Comparison of ENCODE assay signal across 11 cellular contexts in genomic region chr10:75971402-75972211, GRCh38.
DNase-seq lines count a peak whose midpoint lies in the region; ATAC-seq, FAIRE-seq and TF ChIP-seq lines count a peak whose summit lies in the region.
"Had no signal": no experiment of that assay in that cellular context is flagged by ENCODE, and none has a peak within 500 bp of the region (broad histone marks: within the 10 kb centered on the region; RNA-seq: fewer than 3 reads in every experiment).

No MANE protein-coding gene starts in this region.

- no peak overlapping the region for H3K4me3 Mint-ChIP-seq in T-cell
- no peak overlapping the region for H3K4me3 Mint-ChIP-seq in activated CD4-positive, alpha-beta memory T cell treated with anti-CD3 and anti-CD28 coated beads, Interleukin-2, amount 10 ng/mL, durations not matched to agents 7 days and 5 days
- H3K4me3 Mint-ChIP-seq: CD8-positive, alpha-beta T cell had no signal

- CTCF ChIA-PET in T-cell (lab: Charles Lee), result no interaction called here
- CTCF ChIA-PET in activated CD4-positive, alpha-beta memory T cell treated with anti-CD3 and anti-CD28 coated beads, Interleukin-2, amount 10 ng/mL, durations not matched to agents 7 days and 5 days (lab: Charles Lee), result no interaction called here

- H3K27me3 ChIP-seq in DND-41 (ENCODE audit: insufficient read depth, low read length, poor library complexity) (no peaks in the 10 kb centered on the region), pancreas (no peaks in the 10 kb centered on the region)

- H3K4me1 ChIP-seq in DND-41 (ENCODE audit: insufficient read depth, low read length) (peaks cover 24% of the 10 kb centered on the region), pancreas (no peaks in the 10 kb centered on the region)

- H3K27ac ChIP-seq in DND-41 (ENCODE audit: low read length) (peak overlapping the region; percentile 36), pancreas (no peak overlapping the region)

- POLR2A ChIA-PET in T-cell (lab: Charles Lee), result no interaction called here
- POLR2A ChIA-PET in activated CD4-positive, alpha-beta memory T cell treated with anti-CD3 and anti-CD28 coated beads, Interleukin-2, amount 10 ng/mL, durations not matched to agents 7 days and 5 days (lab: Charles Lee), result no interaction called here

- H3K79me2 ChIP-seq in DND-41 (ENCODE audit: insufficient read depth, low read length), result no peaks in the 10 kb centered on the region

- ATAC-seq in DND-41 (ENCODE audit: insufficient read depth, low read depth) (peak; percentile 77), pancreas (peak in 3 of 4 donors; percentile 21 to 59 (median 29)), T-cell (replicated peaks in 1 of 4) (no peak)
- ATAC-seq: CD8-positive, alpha-beta T cell; GM12878 had no signal

- H3K4me3 ChIP-seq in DND-41 (ENCODE audit: low read depth in 1 of 2, low read length in 2 of 2) (no peak overlapping the region), NB4 (ENCODE audit: low read depth, low read length) (no peak overlapping the region), fibroblast of pulmonary artery (replicated peaks; ENCODE audit: low read depth, low read length) (no peak overlapping the region), pancreas (no peak overlapping the region)
- H3K4me3 ChIP-seq: GM12878 had no signal

- H3K9me3 ChIP-seq in DND-41 (ENCODE audit: insufficient read depth, low read length, severe bottlenecking) (no peaks in the 10 kb centered on the region), pancreas (no peaks in the 10 kb centered on the region)

- peaks cover 0 to 10% (median 0%) of the 10 kb centered on the region in 3 donors for H3K9me3 Mint-ChIP-seq in T-cell
- H3K9me3 Mint-ChIP-seq in activated CD4-positive, alpha-beta memory T cell treated with anti-CD3 and anti-CD28 coated beads, Interleukin-2, amount 10 ng/mL, durations not matched to agents 7 days and 5 days, result no peaks in the 10 kb centered on the region
- H3K9me3 Mint-ChIP-seq: CD8-positive, alpha-beta T cell had no signal

- FAIRE-seq in pancreas (lab: Jason Lieb, UNC), result no peak
- FAIRE-seq: GM12878 had no signal

- no peaks in the 10 kb centered on the region for H3K36me3 Mint-ChIP-seq in T-cell
- H3K36me3 Mint-ChIP-seq in activated CD4-positive, alpha-beta memory T cell treated with anti-CD3 and anti-CD28 coated beads, Interleukin-2, amount 10 ng/mL, durations not matched to agents 7 days and 5 days (ENCODE audit: low read depth), result no peaks in the 10 kb centered on the region
- H3K36me3 Mint-ChIP-seq: CD8-positive, alpha-beta T cell had no signal

- no peaks in the 10 kb centered on the region for H3K4me1 Mint-ChIP-seq in T-cell
- no peaks in the 10 kb centered on the region for H3K4me1 Mint-ChIP-seq in activated CD4-positive, alpha-beta memory T cell treated with anti-CD3 and anti-CD28 coated beads, Interleukin-2, amount 10 ng/mL, durations not matched to agents 7 days and 5 days

- H4K20me1 ChIP-seq in DND-41 (ENCODE audit: insufficient read depth, low read length), result no peaks in the 10 kb centered on the region

- no peak overlapping the region for H2AFZ ChIP-seq in DND-41 (ENCODE audit: low read depth, low read length)

- no peak overlapping the region for H3K9ac ChIP-seq in DND-41 (ENCODE audit: low read depth, low read length)

- TF ChIP-seq CTCF in DND-41 (IDR thresholded peaks at IDR 0.05; ENCODE audit: borderline replicate concordance, extremely low read depth, low read length, poor library complexity, severe bottlenecking) (no peak), NB4 (IDR thresholded peaks at IDR 0.05; ENCODE audit: low read depth, low read length) (no peak), fibroblast of pulmonary artery (IDR thresholded peaks at IDR 0.05; ENCODE audit: low read length, missing control alignments) (no peak), pancreas (IDR thresholded peaks at IDR 0.05) (no peak)

- 84 to 88% methylated on average over 4 of the region's 4 CpGs for WGBS in pancreas, 2 donors

- H3K36me3 ChIP-seq in DND-41 (ENCODE audit: insufficient read depth, low read length) (no peaks in the 10 kb centered on the region), pancreas (no peaks in the 10 kb centered on the region)

- H3K4me2 ChIP-seq in DND-41 (ENCODE audit: insufficient read depth, low read length), result no peak overlapping the region

- H3K27me3 Mint-ChIP-seq in T-cell, result peaks cover 0 to 3% of the 10 kb centered on the region in 2 donors
- H3K27me3 Mint-ChIP-seq in activated CD4-positive, alpha-beta memory T cell treated with anti-CD3 and anti-CD28 coated beads, Interleukin-2, amount 10 ng/mL, durations not matched to agents 7 days and 5 days, result no peaks in the 10 kb centered on the region

- no peak overlapping the region for H3K27ac Mint-ChIP-seq in T-cell
- no peak overlapping the region for H3K27ac Mint-ChIP-seq in activated CD4-positive, alpha-beta memory T cell treated with anti-CD3 and anti-CD28 coated beads, Interleukin-2, amount 10 ng/mL, durations not matched to agents 7 days and 5 days
- H3K27ac Mint-ChIP-seq: CD8-positive, alpha-beta T cell had no signal

- DNase-seq in DND-41 (peak; percentile 57), NB4 (ENCODE audit: low read depth) (peak; percentile 19), fibroblast of pulmonary artery (ENCODE audit: low read depth) (peak; percentile 19), pancreas (peak in 1 of 6 donors; percentile 17), T-cell (no peak), NCI-H774 (lab: John Stamatoyannopoulos, UW) (no peak), iPS-NIHi11 (ENCODE audit: low spot score) (no peak)
- DNase-seq in activated CD4-positive, alpha-beta memory T cell treated with anti-CD3 and anti-CD28 coated beads, Interleukin-2, amount 10 ng/mL, durations not matched to agents 7 days and 5 days, result no peak
- DNase-seq: CD8-positive, alpha-beta T cell; SHP77 treated with DMSO at 0.1 percent for 48 hours had no signal

- TF ChIP-seq POLR2A in NB4 (IDR thresholded peaks at IDR 0.05; ENCODE audit: extremely low read depth, insufficient read length), result no peak

- intact Hi-C loops in pancreas (cut with DNase I), result no loop called here

Comparison
In these comparisons a context has a peak if more than half of its experiments do, and no peak if none do; other contexts are left out.
1. ATAC-seq: peak in DND-41 (single experiment) and pancreas (3 of 4); none in T-cell (0 of 4).
2. DNase-seq: peak in DND-41 (single experiment), NB4 (single experiment) and fibroblast of pulmonary artery (single experiment); none in T-cell (0 of 34), NCI-H774 (single experiment), iPS-NIHi11 (single experiment) and activated CD4-positive, alpha-beta memory T cell treated with anti-CD3 and anti-CD28 coated beads, Interleukin-2, amount 10 ng/mL, durations not matched to agents 7 days and 5 days (single experiment).